ENCODE assay signal across 1 cellular context in genomic region chr9:35142037-35142436, GRCh38.
TF ChIP-seq lines count a peak whose summit lies in the region.

No MANE protein-coding gene starts in this region.

TF ChIP-seq in HepG2, 621 proteins besides CTCF, POLR2A, EP300 and RAD21:
- TF ChIP-seq ZNF616 (CRISPR knock-in tag; IDR thresholded peaks at IDR 0.05; ENCODE audit: low read depth) (peak; percentile 100), NR2F1 (CRISPR knock-in tag; IDR thresholded peaks at IDR 0.05) (no peak)
TF ChIP-seq in HepG2: peak in this region for 1.
